17 cellular contexts compared by ENCODE assay signal in the genomic region with DNA sequence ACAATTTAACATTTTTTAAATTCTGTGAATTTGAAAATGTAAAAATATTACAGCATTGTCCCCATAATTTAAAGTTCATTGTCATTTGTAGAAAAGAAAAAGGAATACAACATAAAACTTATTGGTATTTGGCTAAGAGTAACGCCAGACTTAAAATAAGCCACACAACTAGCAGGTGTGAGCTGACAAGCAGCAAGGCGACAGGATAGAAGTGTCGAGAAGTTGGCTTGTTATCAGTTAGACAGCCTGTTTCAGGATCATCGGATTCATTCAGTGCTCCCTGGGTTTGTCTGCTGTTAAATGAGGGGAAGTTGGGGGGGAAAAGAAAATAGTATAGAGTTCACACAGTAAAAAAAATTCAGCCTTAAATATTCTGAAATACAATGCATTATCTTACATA.
DNase-seq lines count a peak whose midpoint lies in the region; ATAC-seq and TF ChIP-seq lines count a peak whose summit lies in the region.
"Had no signal": no experiment of that assay in that cellular context is flagged by ENCODE, and none has a peak within 500 bp of the region (broad histone marks: within the 10 kb centered on the region; RNA-seq: fewer than 3 reads in every experiment).

No MANE protein-coding gene starts in this region.

- H3K4me3 Mint-ChIP-seq in CD4-positive, alpha-beta memory T cell, result no peak overlapping the region
- H3K4me3 Mint-ChIP-seq: CD14-positive monocyte had no signal

- H3K9me3 ChIP-seq in right atrium auricular region (no peaks in the 10 kb centered on the region), heart right ventricle (no peaks in the 10 kb centered on the region)
- H3K9me3 ChIP-seq in CD4-positive, alpha-beta memory T cell (ENCODE audit: control insufficient read depth in 1 of 2, low read length in 2 of 2), result no peaks in the 10 kb centered on the region
- H3K9me3 ChIP-seq: BLaER1, Caco-2, HAP-1 had no signal

- H3K36me3 ChIP-seq in right atrium auricular region (no peaks in the 10 kb centered on the region), heart right ventricle (peaks cover 0 to 7% (median 0%) of the 10 kb centered on the region in 9 donors)
- no peaks in the 10 kb centered on the region for H3K36me3 ChIP-seq in CD4-positive, alpha-beta memory T cell (ENCODE audit: insufficient read depth, low read length)
- H3K36me3 ChIP-seq: BLaER1, HAP-1 had no signal

- H3K4me1 ChIP-seq in right atrium auricular region, result no peaks in the 10 kb centered on the region
- no peaks in the 10 kb centered on the region for H3K4me1 ChIP-seq in CD4-positive, alpha-beta memory T cell (ENCODE audit: insufficient read depth, low read length)
- peaks cover 0 to 20% (median 4%) of the 10 kb centered on the region in 9 donors for H3K4me1 ChIP-seq in heart right ventricle
- H3K4me1 ChIP-seq: BLaER1, Caco-2, HAP-1 had no signal

- no peaks in the 10 kb centered on the region for H3K27me3 ChIP-seq in right atrium auricular region
- no peaks in the 10 kb centered on the region for H3K27me3 ChIP-seq in CD4-positive, alpha-beta memory T cell (ENCODE audit: insufficient read depth, low read length)
- H3K27me3 ChIP-seq in heart right ventricle, result no peaks in the 10 kb centered on the region
- H3K27me3 ChIP-seq: BLaER1 had no signal

- DNase-seq in Right ventricle myocardium inferior (ENCODE audit: missing footprints) (no peak), right atrium auricular region (ENCODE audit: low spot score) (no peak), heart right ventricle (peak in 1 of 2 donors; percentile 9), myocyte (ENCODE audit: low read depth) (peak; percentile 26), NCI-H2029 (lab: John Stamatoyannopoulos, UW) (no peak), activated gamma-delta T cell treated with Interleukin-2 at 50 U/mL for 16 hours (no peak)
- DNase-seq in CD4-positive, alpha-beta memory T cell, result no peak
- DNase-seq: 8988T, Caco-2, DMS79, GM23248 had no signal

- intact Hi-C loops in Right ventricle myocardium inferior (cut with DNase I), result no loop called here
- intact Hi-C loops in CD4-positive, alpha-beta memory T cell (cut with micrococcal nuclease), result no loop called here
- intact Hi-C loops in heart right ventricle (cut with DNase I), result no loop called here

- CTCF ChIA-PET in CD4-positive, alpha-beta memory T cell (lab: Charles Lee; ENCODE audit: partially characterized antibody), result no interaction called here

- POLR2A ChIA-PET in CD4-positive, alpha-beta memory T cell (lab: Charles Lee; ENCODE audit: partially characterized antibody), result no interaction called here

- H3K27ac Mint-ChIP-seq in CD4-positive, alpha-beta memory T cell, result peak overlapping the region in 4 of 7 donors; percentile 44 to 67 (median 60)
- H3K27ac Mint-ChIP-seq: CD14-positive monocyte had no signal

- no peaks in the 10 kb centered on the region for H3K9me3 Mint-ChIP-seq in CD4-positive, alpha-beta memory T cell

- TF ChIP-seq CTCF in right atrium auricular region (IDR thresholded peaks at IDR 0.05) (no peak), heart right ventricle (IDR thresholded peaks at IDR 0.05) (no peak)

- H3K4me1 Mint-ChIP-seq in CD4-positive, alpha-beta memory T cell, result peaks cover 5 to 12% (median 10%) of the 10 kb centered on the region in 4 donors
- H3K4me1 Mint-ChIP-seq: CD14-positive monocyte had no signal

- no peak overlapping the region for H3K4me3 ChIP-seq in right atrium auricular region
- H3K4me3 ChIP-seq in CD4-positive, alpha-beta memory T cell (ENCODE audit: low read length in 2 of 2), result no peak overlapping the region
- H3K4me3 ChIP-seq in heart right ventricle, result no peak overlapping the region
- H3K4me3 ChIP-seq: BLaER1, GM12878, GM23248, HAP-1 had no signal

- ATAC-seq in Right ventricle myocardium inferior (peak; percentile 76), heart right ventricle (peak; percentile 42 to 93 (median 78)), GM19324 (IDR thresholded peaks at IDR 0.05; ENCODE audit: low FRiP score, unreplicated experiment) (no peak)
- ATAC-seq: GM12878 had no signal

- no peaks in the 10 kb centered on the region for H3K27me3 Mint-ChIP-seq in CD4-positive, alpha-beta memory T cell

- H3K36me3 Mint-ChIP-seq in CD4-positive, alpha-beta memory T cell, result peaks cover 46 to 56% of the 10 kb centered on the region in 2 donors
- H3K36me3 Mint-ChIP-seq: CD14-positive monocyte had no signal

- 21 to 39% methylated on average over 4 of the region's 4 CpGs for WGBS in heart right ventricle, 2 donors

- H3K27ac ChIP-seq in right atrium auricular region (peak overlapping the region in 1 of 2 donors; percentile 50), heart right ventricle (peak overlapping the region in 3 of 10 donors; percentile 5 to 20 (median 16))
- no peak overlapping the region for H3K27ac ChIP-seq in CD4-positive, alpha-beta memory T cell (ENCODE audit: low read depth, low read length)
- H3K27ac ChIP-seq: BLaER1, GM23248, HL-60 had no signal
